In the genomic region with DNA sequence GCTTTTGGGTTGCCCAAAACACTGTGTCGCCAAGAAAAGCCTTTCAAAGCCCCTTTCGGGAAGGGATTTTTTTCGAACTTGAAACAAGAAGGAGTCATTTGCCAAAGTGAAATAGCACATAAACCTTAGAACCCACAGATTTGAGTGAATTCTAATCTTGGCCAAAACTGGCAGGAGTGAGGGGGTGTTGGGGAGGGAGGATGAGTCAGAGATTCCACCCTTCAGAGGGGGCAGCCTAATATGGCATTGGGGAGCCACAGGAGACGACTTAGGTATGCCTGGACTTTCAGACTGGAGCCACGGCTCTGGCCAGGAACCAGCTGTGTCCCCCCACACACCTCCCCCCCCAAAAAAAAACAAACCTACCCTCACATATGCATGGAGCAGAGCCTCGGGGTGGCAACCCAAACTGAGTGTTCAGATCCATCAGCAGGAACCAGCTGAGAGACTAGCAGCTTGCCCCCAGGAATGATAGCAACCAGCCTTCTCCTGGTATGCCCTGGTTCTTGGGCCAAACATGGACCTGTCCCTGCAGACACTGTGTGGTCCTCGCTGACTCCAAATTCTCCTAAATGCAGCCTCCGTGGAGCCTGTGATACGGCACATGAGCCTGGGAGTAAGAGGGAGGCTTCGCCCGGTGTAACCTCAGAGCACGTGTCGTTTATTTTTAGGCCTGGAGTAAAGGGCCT, we compare ENCODE assay signal across 16 cellular contexts.
DNase-seq lines count a peak whose midpoint lies in the region; ATAC-seq and TF ChIP-seq lines count a peak whose summit lies in the region.
"Had no signal": no experiment of that assay in that cellular context is flagged by ENCODE, and none has a peak within 500 bp of the region (broad histone marks: within the 10 kb centered on the region; RNA-seq: fewer than 3 reads in every experiment).

No MANE protein-coding gene starts in this region.

- H3K9me2 ChIP-seq in HCT116 (ENCODE audit: insufficient read depth): no peaks in the 10 kb centered on the region

- H3K9me3 Mint-ChIP-seq in activated CD4-positive, alpha-beta memory T cell treated with anti-CD3 and anti-CD28 coated beads, Interleukin-2, amount 10 ng/mL, durations not matched to agents 7 days and 5 days: no peaks in the 10 kb centered on the region
- H3K9me3 Mint-ChIP-seq in stimulated activated naive CD8-positive, alpha-beta T cell treated with anti-CD3 and anti-CD28 coated beads, Interleukin-15, amount 100 ng/mL, for 72 hours: peaks cover 4 to 8% of the 10 kb centered on the region in 2 donors

- no peaks in the 10 kb centered on the region for H3K79me2 ChIP-seq in HCT116 (ENCODE audit: insufficient read depth, low read length)

- no peaks in the 10 kb centered on the region for H4K20me1 ChIP-seq in HCT116 (ENCODE audit: insufficient read depth)

- TF ChIP-seq CTCF in HCT116 (IDR thresholded peaks at IDR 0.05 in 2 of 3, conservative IDR thresholded peaks at IDR 0.05 in 1 of 3; ENCODE audit: borderline replicate concordance in 1 of 3, insufficient read depth in 1 of 3, low read depth in 2 of 3, low read length in 2 of 3) (no peak), transverse colon (IDR thresholded peaks at IDR 0.05) (no peak)

- H3K4me2 ChIP-seq in HCT116 (ENCODE audit: low read length): peak overlapping the region; percentile 51

- POLR2A ChIA-PET in HCT116 (lab: Charles Lee): no interaction called here
- POLR2A ChIA-PET in activated CD4-positive, alpha-beta memory T cell treated with anti-CD3 and anti-CD28 coated beads, Interleukin-2, amount 10 ng/mL, durations not matched to agents 7 days and 5 days (lab: Charles Lee): no interaction called here

- no peaks in the 10 kb centered on the region for H3K4me1 Mint-ChIP-seq in activated CD4-positive, alpha-beta memory T cell treated with anti-CD3 and anti-CD28 coated beads, Interleukin-2, amount 10 ng/mL, durations not matched to agents 7 days and 5 days
- H3K4me1 Mint-ChIP-seq in stimulated activated naive CD8-positive, alpha-beta T cell treated with anti-CD3 and anti-CD28 coated beads, Interleukin-15, amount 100 ng/mL, for 72 hours: no peaks in the 10 kb centered on the region

- H3K36me3 ChIP-seq in HCT116 (ENCODE audit: control insufficient read depth in 1 of 2, insufficient read depth in 2 of 2, low read length in 2 of 2) (no peaks in the 10 kb centered on the region), transverse colon (no peaks in the 10 kb centered on the region)
- H3K36me3 ChIP-seq: prostate gland had no signal

- H3K36me3 Mint-ChIP-seq in activated CD4-positive, alpha-beta memory T cell treated with anti-CD3 and anti-CD28 coated beads, Interleukin-2, amount 10 ng/mL, durations not matched to agents 7 days and 5 days (ENCODE audit: low read depth): no peaks in the 10 kb centered on the region
- H3K36me3 Mint-ChIP-seq: activated naive CD8-positive, alpha-beta T cell had no signal

- no peak overlapping the region for H3K9ac ChIP-seq in HCT116 (ENCODE audit: low read length)

- BruUV-seq in HCT116 (replicated peaks; lab: Mats Ljungman, UMichigan): no TSS peak

- intact Hi-C loops in HCT116 (cut with micrococcal nuclease): no loop called here
- intact Hi-C loops in transverse colon (cut with DNase I; ENCODE audit: low total_unique reads): no loop called here

- DNase-seq in HCT116 (ENCODE audit: low read depth, low spot score) (no peak), astrocyte of the hippocampus (ENCODE audit: low read depth, low spot score) (peak; percentile 96), kidney glomerular epithelial cell (lab: John Stamatoyannopoulos, UW) (peak; percentile 63), transverse colon (no peak), amniotic stem cell (lab: John Stamatoyannopoulos, UW) (no peak), NCI-H2029 treated with DMSO at 0.1 percent for 48 hours (lab: John Stamatoyannopoulos, UW) (no peak)
- DNase-seq in activated CD4-positive, alpha-beta memory T cell treated with anti-CD3 and anti-CD28 coated beads, Interleukin-2, amount 10 ng/mL, durations not matched to agents 7 days and 5 days: no peak
- no peak for DNase-seq in stimulated activated naive CD8-positive, alpha-beta T cell treated with anti-CD3 and anti-CD28 coated beads, Interleukin-15, amount 100 ng/mL, for 72 hours
- DNase-seq: activated CD4-positive, CD25-positive, alpha-beta regulatory T cell; activated CD8-positive, alpha-beta memory T cell treated with anti-CD3 and anti-CD28 coated beads, Interleukin-2, amount 50 U/mL, for 4 hours; cortex of kidney; GF-D8; NCI-H1417 treated with DMSO at 0.1 percent for 48 hours; NCI-H510A had no signal

- H3K4me3 ChIP-seq in HCT116 (replicated peaks in 1 of 2; ENCODE audit: low read depth in 1 of 2, low read length in 2 of 2) (no peak overlapping the region), transverse colon (no peak overlapping the region)
- H3K4me3 ChIP-seq: prostate gland had no signal

- no peak for TF ChIP-seq EP300 in transverse colon (IDR thresholded peaks at IDR 0.05; ENCODE audit: low read depth)

- peak; percentile 54 for ATAC-seq in HCT116
- ATAC-seq in stimulated activated naive CD8-positive, alpha-beta T cell treated with anti-CD3 and anti-CD28 coated beads, Interleukin-15, amount 100 ng/mL, for 72 hours: no peak

- H3K27ac Mint-ChIP-seq in activated CD4-positive, alpha-beta memory T cell treated with anti-CD3 and anti-CD28 coated beads, Interleukin-2, amount 10 ng/mL, durations not matched to agents 7 days and 5 days: no peak overlapping the region
- H3K27ac Mint-ChIP-seq in stimulated activated naive CD8-positive, alpha-beta T cell treated with anti-CD3 and anti-CD28 coated beads, Interleukin-15, amount 100 ng/mL, for 72 hours: peak overlapping the region in 1 of 2 donors; percentile 76
- H3K27ac Mint-ChIP-seq: activated naive CD8-positive, alpha-beta T cell had no signal

- no peak overlapping the region for H3K27ac ChIP-seq in HCT116 (ENCODE audit: low read depth, low read length)
- H3K27ac ChIP-seq in transverse colon: peak overlapping the region in 3 of 4 donors; percentile 56 to 68 (median 63)

- in situ Hi-C loops in transverse colon (cut with MboI; ENCODE audit: low pct_ligation_motif_present in 1 of 4, low pct_unique_long_range_greater_than_20kb in 1 of 4, low sequenced_read_pairs in 3 of 4): no loop called here

- RAD21 ChIA-PET in HCT116 (lab: Charles Lee; ENCODE audit: low non-redundant PET in 1 of 2, low total read pairs in 2 of 2, uncharacterized antibody in 2 of 2, unreplicated experiment in 2 of 2): no interaction called here

- no peak overlapping the region for H2AFZ ChIP-seq in HCT116 (ENCODE audit: low read depth, low read length, poor library complexity, severe bottlenecking)

- H3K27me3 ChIP-seq in HCT116 (ENCODE audit: insufficient read depth, low read length) (no peaks in the 10 kb centered on the region), transverse colon (no peaks in the 10 kb centered on the region)

- H3K9me3 ChIP-seq in HCT116 (ENCODE audit: control insufficient read depth in 1 of 2, insufficient read depth in 1 of 2, low read depth in 1 of 2, low read length in 2 of 2) (no peaks in the 10 kb centered on the region), transverse colon (no peaks in the 10 kb centered on the region)
- H3K9me3 ChIP-seq: prostate gland had no signal

- H3K4me3 Mint-ChIP-seq in activated CD4-positive, alpha-beta memory T cell treated with anti-CD3 and anti-CD28 coated beads, Interleukin-2, amount 10 ng/mL, durations not matched to agents 7 days and 5 days: no peak overlapping the region
- H3K4me3 Mint-ChIP-seq in stimulated activated naive CD8-positive, alpha-beta T cell treated with anti-CD3 and anti-CD28 coated beads, Interleukin-15, amount 100 ng/mL, for 72 hours: no peak overlapping the region
- H3K4me3 Mint-ChIP-seq: activated naive CD8-positive, alpha-beta T cell had no signal

- CTCF ChIA-PET in HCT116 (lab: Charles Lee): no interaction called here
- CTCF ChIA-PET in activated CD4-positive, alpha-beta memory T cell treated with anti-CD3 and anti-CD28 coated beads, Interleukin-2, amount 10 ng/mL, durations not matched to agents 7 days and 5 days (lab: Charles Lee): no interaction called here

- TF ChIP-seq POLR2A in HCT116 (IDR thresholded peaks at IDR 0.05; ENCODE audit: borderline replicate concordance, extremely low read depth, insufficient read depth, insufficient read length) (no peak), transverse colon (IDR thresholded peaks at IDR 0.05) (no peak)

- no peak for TF ChIP-seq RAD21 in HCT116 (IDR thresholded peaks at IDR 0.05; ENCODE audit: low read depth)

- H3K4me1 ChIP-seq in HCT116 (ENCODE audit: control insufficient read depth in 1 of 2, insufficient read depth in 2 of 2, low read length in 2 of 2) (peaks cover 16 to 25% of the 10 kb centered on the region in 2 experiments), transverse colon (peaks cover 0 to 6% (median 0%) of the 10 kb centered on the region in 4 donors)
- H3K4me1 ChIP-seq: prostate gland had no signal

- 78 to 85% methylated on average over 4 to 13 of the region's 13 CpGs for WGBS in transverse colon (ENCODE audit: low coverage in 1 of 2), 2 donors

- H3K27me3 Mint-ChIP-seq in activated CD4-positive, alpha-beta memory T cell treated with anti-CD3 and anti-CD28 coated beads, Interleukin-2, amount 10 ng/mL, durations not matched to agents 7 days and 5 days: no peaks in the 10 kb centered on the region
- H3K27me3 Mint-ChIP-seq in stimulated activated naive CD8-positive, alpha-beta T cell treated with anti-CD3 and anti-CD28 coated beads, Interleukin-15, amount 100 ng/mL, for 72 hours: peaks cover 10% of the 10 kb centered on the region
- H3K27me3 Mint-ChIP-seq: activated naive CD8-positive, alpha-beta T cell had no signal

TF ChIP-seq in HCT116, 20 proteins besides CTCF, POLR2A, EP300 and RAD21:
- TF ChIP-seq FOSL1 (IDR thresholded peaks at IDR 0.05; ENCODE audit: low read depth): peak; percentile 70
- TF ChIP-seq MAX (IDR thresholded peaks at IDR 0.05): no peak
- no peak for TF ChIP-seq YY1 (IDR thresholded peaks at IDR 0.05; ENCODE audit: extremely low read depth, insufficient replicate concordance, low read depth, low read length)
- peak; percentile 34 for TF ChIP-seq JUND (IDR thresholded peaks at IDR 0.05)
- no peak for TF ChIP-seq ELF1 (IDR thresholded peaks at IDR 0.05; ENCODE audit: borderline replicate concordance, low read depth)
- TF ChIP-seq SP1 (IDR thresholded peaks at IDR 0.05; ENCODE audit: low read depth): peak; percentile 24; the same call in 1 of the 2 replicates
- peak; percentile 95 for TF ChIP-seq SRF (IDR thresholded peaks at IDR 0.05; ENCODE audit: low read depth)
- no peak for TF ChIP-seq EZH2phosphoT487 (IDR thresholded peaks at IDR 0.05; ENCODE audit: borderline replicate concordance)
- peak; percentile 77 for TF ChIP-seq EGR1 (IDR thresholded peaks at IDR 0.05; ENCODE audit: low read depth)

Comparison
In these comparisons a context has a peak if more than half of its experiments do, and no peak if none do; other contexts are left out.
1. DNase-seq: peak in astrocyte of the hippocampus (single experiment) and kidney glomerular epithelial cell (single experiment); none in HCT116 (single experiment), transverse colon (single experiment), activated CD4-positive, alpha-beta memory T cell treated with anti-CD3 and anti-CD28 coated beads, Interleukin-2, amount 10 ng/mL, durations not matched to agents 7 days and 5 days (single experiment), stimulated activated naive CD8-positive, alpha-beta T cell treated with anti-CD3 and anti-CD28 coated beads, Interleukin-15, amount 100 ng/mL, for 72 hours (0 of 2), amniotic stem cell (single experiment) and NCI-H2029 treated with DMSO at 0.1 percent for 48 hours (single experiment).